Comparison of ENCODE assay signal across 9 cellular contexts in the genomic region with DNA sequence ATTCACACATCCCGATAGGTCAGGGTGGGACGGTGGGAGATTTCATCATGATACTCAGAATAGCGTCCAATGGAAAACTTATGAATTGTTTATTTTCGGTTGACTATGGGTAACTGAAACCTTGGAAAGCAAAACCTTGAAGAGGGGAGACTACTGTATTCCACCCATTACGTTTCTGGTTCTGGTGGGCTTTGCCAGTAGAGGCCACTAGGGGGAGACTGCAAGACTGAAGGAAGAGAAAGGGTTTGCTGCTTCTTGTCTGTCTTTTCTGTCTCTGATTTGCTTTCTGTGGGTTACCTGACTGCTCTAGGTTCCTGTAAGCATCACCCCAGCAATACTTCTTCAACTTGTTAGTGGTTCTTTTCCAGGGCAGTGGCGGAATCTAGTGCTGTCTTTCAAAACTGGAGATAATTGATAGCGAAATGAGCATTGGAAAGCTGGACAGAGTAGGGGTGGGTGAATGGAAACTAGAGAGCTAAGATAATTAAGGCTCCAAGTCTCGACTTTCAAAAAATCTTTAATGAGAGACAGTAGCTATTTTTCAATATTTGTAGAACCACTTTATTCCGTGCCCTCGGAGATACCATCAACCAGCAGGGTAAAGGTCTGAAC. TPM values are rescaled to one million over a fixed set of nuclear protein-coding genes. Genes with fewer than 3 reads are reported as not detected.
A peak's percentile ranks its signal among the peaks of the same experiment; 100 is the strongest.
DNase-seq lines count a peak whose midpoint lies in the region; ATAC-seq and TF ChIP-seq lines count a peak whose summit lies in the region.
"Had no signal": no experiment of that assay in that cellular context is flagged by ENCODE, and none has a peak within 500 bp of the region (broad histone marks: within the 10 kb centered on the region; RNA-seq: fewer than 3 reads in every experiment).

No MANE protein-coding gene starts in this region.

- WGBS in prostate gland, result 78% methylated on average over 10 of the region's 10 CpGs

- H3K36me3 ChIP-seq in BE2C, result no peaks in the 10 kb centered on the region
- H3K36me3 ChIP-seq in prostate gland, result no peaks in the 10 kb centered on the region

- H3K4me1 ChIP-seq in BE2C, result no peaks in the 10 kb centered on the region
- H3K4me1 ChIP-seq in prostate gland (replicated peaks), result no peaks in the 10 kb centered on the region

- intact Hi-C loops in prostate gland (cut with DNase I), result no loop called here

- DNase-seq in BE2C (peak; percentile 46), UCSD-AML1 (lab: John Stamatoyannopoulos, UW; ENCODE audit: unreplicated experiment) (peak; percentile 9), islet precursor cell (peak; percentile 66), 8988T (no peak), prostate gland (ENCODE audit: low spot score) (no peak), OCI-M2 (lab: John Stamatoyannopoulos, UW; ENCODE audit: unreplicated experiment) (no peak)

- TF ChIP-seq POLR2A in prostate gland (IDR thresholded peaks at IDR 0.05), result no peak

- H3K27ac ChIP-seq in prostate gland, result no peak overlapping the region

- H3K9me3 ChIP-seq in BE2C, result no peaks in the 10 kb centered on the region
- H3K9me3 ChIP-seq in prostate gland, result no peaks in the 10 kb centered on the region

- peak; percentile 90 for ATAC-seq in GM18867 (IDR thresholded peaks at IDR 0.05; ENCODE audit: unreplicated experiment)
- ATAC-seq in HG03280 (IDR thresholded peaks at IDR 0.05; ENCODE audit: unreplicated experiment), result peak; percentile 73

- H3K27me3 ChIP-seq in BE2C (no peaks in the 10 kb centered on the region), prostate gland (replicated peaks; ENCODE audit: insufficient read depth) (no peaks in the 10 kb centered on the region)

- H3K4me3 ChIP-seq in BE2C (ENCODE audit: low read depth, low read length), result no peak overlapping the region
- H3K4me3 ChIP-seq in prostate gland, result no peak overlapping the region

- TF ChIP-seq CTCF in BE2C (IDR thresholded peaks at IDR 0.05; ENCODE audit: low read depth, low read length) (peak; percentile 92), prostate gland (IDR thresholded peaks at IDR 0.05) (no peak)

RNA-seq across cellular contexts. Expression of a gene that starts 27.0 kb away (rescaled TPM):
- 0.54 TPM for polyA plus RNA-seq in BE2C (2012; ENCODE audit: insufficient read depth, insufficient read length, low read depth)
- 1 to 10 TPM in 1 of 2 donors, under 1 TPM in 1; 0.80 to 1.5 TPM for total RNA-seq in prostate gland
- total RNA-seq: glomerular endothelial cell had no signal

Comparison
In these comparisons a context has a peak if more than half of its experiments do, and no peak if none do; other contexts are left out.
1. DNase-seq: peak in BE2C (single experiment), UCSD-AML1 (single experiment) and islet precursor cell (single experiment); none in 8988T (single experiment), prostate gland (single experiment) and OCI-M2 (single experiment).